In the genomic region with DNA sequence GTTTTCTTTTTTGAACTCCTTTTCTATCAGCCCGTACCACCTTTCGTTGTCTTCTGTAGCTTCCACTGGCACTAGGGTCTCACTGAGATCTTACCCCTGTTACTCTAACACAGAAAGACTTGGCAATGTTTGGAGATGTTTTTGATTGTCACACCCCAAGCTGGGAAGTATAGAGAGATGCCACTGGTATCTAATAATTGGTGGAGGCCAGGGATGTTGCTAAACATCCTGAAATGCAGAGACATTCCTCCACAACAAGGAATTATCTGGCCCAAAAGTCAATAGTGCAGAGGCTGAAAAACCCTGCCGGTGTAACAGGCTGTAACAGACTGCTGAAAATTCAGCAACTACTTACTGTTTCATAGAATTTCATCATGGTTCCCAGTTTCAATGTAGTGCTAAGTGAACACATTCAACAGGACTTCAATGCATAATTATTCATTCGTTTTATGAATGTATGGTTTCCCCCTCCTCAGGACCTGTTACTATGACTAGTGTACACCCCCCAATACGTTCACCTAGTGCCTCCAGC, we compare ENCODE assay signal across 17 cellular contexts.
DNase-seq lines count a peak whose midpoint lies in the region; ATAC-seq and TF ChIP-seq lines count a peak whose summit lies in the region.
"Had no signal": no experiment of that assay in that cellular context is flagged by ENCODE, and none has a peak within 500 bp of the region (broad histone marks: within the 10 kb centered on the region; RNA-seq: fewer than 3 reads in every experiment).

No MANE protein-coding gene starts in this region.

- no peaks in the 10 kb centered on the region for H3K27me3 ChIP-seq in sigmoid colon
- no peaks in the 10 kb centered on the region for H3K27me3 ChIP-seq in testis

- H3K36me3 ChIP-seq in sigmoid colon (peaks cover 4 to 77% (median 11%) of the 10 kb centered on the region in 4 donors), testis (ENCODE audit: low read depth, missing control alignments) (no peaks in the 10 kb centered on the region)

- peak overlapping the region; percentile 9 for H3K27ac Mint-ChIP-seq in activated naive CD4-positive, alpha-beta T cell treated with anti-CD3 and anti-CD28 coated beads, Interleukin-2, amount 50 U/mL, for 24 hours
- no peak overlapping the region for H3K27ac Mint-ChIP-seq in activated naive CD4-positive, alpha-beta T cell treated with anti-CD3 and anti-CD28 coated beads, Interleukin-2, amount 50 U/mL, for 72 hours
- H3K27ac Mint-ChIP-seq in brain: peak overlapping the region in 4 of 5 experiments; percentile 1 to 31 (median 3)
- H3K27ac Mint-ChIP-seq: B cell, HFFc6 had no signal

- no peak for DNase-seq in activated naive CD4-positive, alpha-beta T cell treated with anti-CD3 and anti-CD28 coated beads, Interleukin-2, amount 50 U/mL, for 72 hours (ENCODE audit: low spot score in 2 of 2)
- DNase-seq in fibroblast of the aortic adventitia (ENCODE audit: low read depth) (peak; percentile 15), sigmoid colon (no peak), testis (no peak), NK-92 (lab: John Stamatoyannopoulos, UW; ENCODE audit: unreplicated experiment) (no peak)
- DNase-seq: 8988T, GF-D8, HFFc6, NCI-H1417 treated with DMSO at 0.1 percent for 48 hours, NCI-H187 treated with DMSO at 0.1 percent for 48 hours, NCI-H345, NCI-H526 had no signal

- peaks cover 13% of the 10 kb centered on the region for H3K4me1 Mint-ChIP-seq in activated naive CD4-positive, alpha-beta T cell treated with anti-CD3 and anti-CD28 coated beads, Interleukin-2, amount 50 U/mL, for 24 hours
- peaks cover 8% of the 10 kb centered on the region for H3K4me1 Mint-ChIP-seq in brain
- H3K4me1 Mint-ChIP-seq: B cell had no signal

- no peaks in the 10 kb centered on the region for H3K9me3 ChIP-seq in sigmoid colon
- no peaks in the 10 kb centered on the region for H3K9me3 ChIP-seq in testis

- no peak overlapping the region for H3K4me3 Mint-ChIP-seq in activated naive CD4-positive, alpha-beta T cell treated with anti-CD3 and anti-CD28 coated beads, Interleukin-2, amount 50 U/mL, for 24 hours
- H3K4me3 Mint-ChIP-seq in brain: no peak overlapping the region
- H3K4me3 Mint-ChIP-seq: B cell, HFFc6 had no signal

- TF ChIP-seq CTCF in brain (conservative IDR thresholded peaks at IDR 0.05) (no peak), fibroblast of the aortic adventitia (IDR thresholded peaks at IDR 0.05; ENCODE audit: insufficient read depth, low read length) (no peak), sigmoid colon (IDR thresholded peaks at IDR 0.05) (no peak), testis (IDR thresholded peaks at IDR 0.05) (no peak)

- H3K27me3 Mint-ChIP-seq in activated naive CD4-positive, alpha-beta T cell treated with anti-CD3 and anti-CD28 coated beads, Interleukin-2, amount 50 U/mL, for 24 hours: no peaks in the 10 kb centered on the region
- H3K27me3 Mint-ChIP-seq in brain: no peaks in the 10 kb centered on the region
- H3K27me3 Mint-ChIP-seq: B cell had no signal

- no peak for ATAC-seq in activated naive CD4-positive, alpha-beta T cell treated with anti-CD3 and anti-CD28 coated beads, Interleukin-2, amount 50 U/mL, for 72 hours
- no peak for ATAC-seq in GM18502 (IDR thresholded peaks at IDR 0.05; ENCODE audit: poor library complexity, unreplicated experiment)
- ATAC-seq: GM12878 had no signal

- intact Hi-C loops in sigmoid colon (cut with DNase I): no loop called here
- intact Hi-C loops in testis (cut with DNase I; ENCODE audit: low total_unique reads): no loop called here

- H3K4me1 ChIP-seq in sigmoid colon (no peaks in the 10 kb centered on the region), testis (no peaks in the 10 kb centered on the region)

- WGBS in sigmoid colon, 2 donors: 97% methylated on average over 5 of the region's 5 CpGs
- 94 to 95% methylated on average over 5 of the region's 5 CpGs for WGBS in testis, 2 donors

- H3K27ac ChIP-seq in sigmoid colon: no peak overlapping the region
- no peak overlapping the region for H3K27ac ChIP-seq in testis

- TF ChIP-seq EP300 in sigmoid colon (IDR thresholded peaks at IDR 0.05): no peak

- no peaks in the 10 kb centered on the region for H3K9me3 Mint-ChIP-seq in activated naive CD4-positive, alpha-beta T cell treated with anti-CD3 and anti-CD28 coated beads, Interleukin-2, amount 50 U/mL, for 24 hours
- no peaks in the 10 kb centered on the region for H3K9me3 Mint-ChIP-seq in activated naive CD4-positive, alpha-beta T cell treated with anti-CD3 and anti-CD28 coated beads, Interleukin-2, amount 50 U/mL, for 72 hours
- no peaks in the 10 kb centered on the region for H3K9me3 Mint-ChIP-seq in brain
- H3K9me3 Mint-ChIP-seq: HFFc6 had no signal

- H3K4me3 ChIP-seq in fibroblast of the aortic adventitia (ENCODE audit: low read depth, low read length): no peak overlapping the region
- no peak overlapping the region for H3K4me3 ChIP-seq in sigmoid colon
- H3K4me3 ChIP-seq in testis: no peak overlapping the region
- H3K4me3 ChIP-seq: GM12878 had no signal

- TF ChIP-seq POLR2A in sigmoid colon (IDR thresholded peaks at IDR 0.05) (no peak), testis (IDR thresholded peaks at IDR 0.05) (no peak)

- peaks cover 37% of the 10 kb centered on the region for H3K36me3 Mint-ChIP-seq in activated naive CD4-positive, alpha-beta T cell treated with anti-CD3 and anti-CD28 coated beads, Interleukin-2, amount 50 U/mL, for 24 hours
- peaks cover 5 to 20% of the 10 kb centered on the region in 2 donors for H3K36me3 Mint-ChIP-seq in activated naive CD4-positive, alpha-beta T cell treated with anti-CD3 and anti-CD28 coated beads, Interleukin-2, amount 50 U/mL, for 72 hours
- H3K36me3 Mint-ChIP-seq in brain: peaks cover 96% of the 10 kb centered on the region

Comparison
In these comparisons a context has a peak if more than half of its experiments do, and no peak if none do; other contexts are left out.
1. H3K27ac Mint-ChIP-seq: peak in activated naive CD4-positive, alpha-beta T cell treated with anti-CD3 and anti-CD28 coated beads, Interleukin-2, amount 50 U/mL, for 24 hours (single experiment) and brain (4 of 5); none in activated naive CD4-positive, alpha-beta T cell treated with anti-CD3 and anti-CD28 coated beads, Interleukin-2, amount 50 U/mL, for 72 hours (0 of 2).